Comparison of ENCODE assay signal across 10 cellular contexts in the genomic region with DNA sequence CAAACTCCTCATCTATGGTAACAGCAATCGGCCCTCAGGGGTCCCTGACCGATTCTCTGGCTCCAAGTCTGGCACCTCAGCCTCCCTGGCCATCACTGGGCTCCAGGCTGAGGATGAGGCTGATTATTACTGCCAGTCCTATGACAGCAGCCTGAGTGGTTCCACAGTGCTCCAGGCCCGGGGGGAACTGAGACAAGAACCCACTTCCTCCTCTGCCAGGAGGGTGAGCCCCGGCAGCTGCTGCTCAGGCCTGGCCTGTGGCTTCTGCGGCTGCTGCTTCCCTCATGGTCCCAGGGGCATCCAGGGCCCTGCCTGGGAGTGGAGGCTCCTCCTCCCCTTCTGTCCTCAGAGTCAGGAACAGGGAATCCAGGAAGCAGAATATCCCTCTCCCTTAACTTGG.
DNase-seq lines count a peak whose midpoint lies in the region; ATAC-seq and TF ChIP-seq lines count a peak whose summit lies in the region.
"Had no signal": no experiment of that assay in that cellular context is flagged by ENCODE, and none has a peak within 500 bp of the region (broad histone marks: within the 10 kb centered on the region; RNA-seq: fewer than 3 reads in every experiment).

No MANE protein-coding gene starts in this region.

- dilution Hi-C loops in mammary epithelial cell (cut with HindIII; ENCODE audit: low sequenced_read_pairs): no loop called here

- no TSS peak for BruUV-seq in mammary epithelial cell (replicated peaks; lab: Mats Ljungman, UMichigan)

- H4K20me1 ChIP-seq in OCI-LY1 (ENCODE audit: insufficient read depth, low read length) (no peaks in the 10 kb centered on the region), mammary epithelial cell (ENCODE audit: insufficient read depth, low read length) (no peaks in the 10 kb centered on the region)

- H3F3A ChIP-seq in OCI-LY1 (ENCODE audit: insufficient read depth, low read length): no peaks in the 10 kb centered on the region

- ATAC-seq in Right ventricle myocardium inferior: peak; percentile 97

- H3K27me3 ChIP-seq in OCI-LY1 (ENCODE audit: insufficient read depth, low read length) (no peaks in the 10 kb centered on the region; the same call in 1 of the 2 replicates), left ventricle myocardium inferior (ENCODE audit: low read depth) (peaks cover 96% of the 10 kb centered on the region), mammary epithelial cell (ENCODE audit: insufficient read depth, low read length) (peaks cover 5% of the 10 kb centered on the region)

- H3K4me1 ChIP-seq in OCI-LY1 (ENCODE audit: insufficient read depth, low read length, severe bottlenecking) (peaks cover 28% of the 10 kb centered on the region), left ventricle myocardium inferior (peaks cover 13% of the 10 kb centered on the region), mammary epithelial cell (ENCODE audit: insufficient read depth, low read length) (no peaks in the 10 kb centered on the region)

- H3K9me3 ChIP-seq in OCI-LY1 (ENCODE audit: low read length) (peaks cover 14% of the 10 kb centered on the region), left ventricle myocardium inferior (replicated peaks) (peaks cover 21% of the 10 kb centered on the region), mammary epithelial cell (replicated peaks; ENCODE audit: insufficient read depth, low read length) (no peaks in the 10 kb centered on the region)

- in situ Hi-C loops in mammary epithelial cell (cut with MboI; ENCODE audit: low sequenced_read_pairs in 2 of 2): no loop called here

- WGBS in mammary epithelial cell (ENCODE audit: low coverage, missing lambda C conversion rate): 46% methylated on average over 4 of the region's 5 CpGs

- DNase-seq in Right ventricle myocardium inferior (ENCODE audit: missing footprints) (peak; percentile 87), cardiac septum (ENCODE audit: low spot score) (no peak), left ventricle myocardium inferior (peak; percentile 76), amniotic stem cell (lab: John Stamatoyannopoulos, UW) (no peak), NCI-H187 treated with DMSO at 0.1 percent for 48 hours (lab: John Stamatoyannopoulos, UW) (no peak), mammary epithelial cell (no peak)
- no peak for DNase-seq in activated T-cell treated with anti-CD3 and anti-CD28 coated beads, Interleukin-2, amount 50 U/mL, for 1 hour
- DNase-seq: NCI-H748 treated with DMSO at 0.1 percent for 48 hours had no signal

- H3K36me3 ChIP-seq in OCI-LY1 (ENCODE audit: insufficient read depth, low read length) (0 out of 2 replicates have a peak, but pooled peaks cover 4% of the 10 kb centered on the region), left ventricle myocardium inferior (no peaks in the 10 kb centered on the region), mammary epithelial cell (ENCODE audit: insufficient read depth, low read length) (no peaks in the 10 kb centered on the region)

- intact Hi-C loops in Right ventricle myocardium inferior (cut with DNase I) (no loop called here), cardiac septum (cut with DNase I) (no loop called here), left ventricle myocardium inferior (cut with micrococcal nuclease) (no loop called here), mammary epithelial cell (cut with micrococcal nuclease) (no loop called here)

- H3K4me2 ChIP-seq in OCI-LY1 (ENCODE audit: low read length) (peak overlapping the region; percentile 33; the same call in 1 of the 2 replicates), mammary epithelial cell (ENCODE audit: insufficient read depth, low read depth, low read length) (no peak overlapping the region)

- CTCF ChIA-PET in mammary epithelial cell (lab: Charles Lee; ENCODE audit: low non-redundant PET): no interaction called here

- H2AFZ ChIP-seq in OCI-LY1 (ENCODE audit: low read length) (no peak overlapping the region), mammary epithelial cell (ENCODE audit: low read depth, low read length) (no peak overlapping the region)

- H3K4me3 ChIP-seq in OCI-LY1 (ENCODE audit: low read depth, low read length, poor library complexity, severe bottlenecking) (no peak overlapping the region), left ventricle myocardium inferior (no peak overlapping the region), mammary epithelial cell (replicated peaks in 1 of 3; ENCODE audit: insufficient read depth in 1 of 3, low read depth in 2 of 3, low read length in 3 of 3) (no peak overlapping the region)
- H3K4me3 ChIP-seq: skin epidermis had no signal

- TF ChIP-seq CTCF in OCI-LY1 (IDR thresholded peaks at IDR 0.05; ENCODE audit: low read length): no peak
- no peak for TF ChIP-seq CTCF in left ventricle myocardium inferior (IDR thresholded peaks at IDR 0.05; ENCODE audit: borderline replicate concordance)
- TF ChIP-seq CTCF in mammary epithelial cell (conservative IDR thresholded peaks at IDR 0.05 in 1 of 2, IDR thresholded peaks at IDR 0.05 in 1 of 2; ENCODE audit: extremely low read depth in 1 of 2, insufficient read depth in 1 of 2, low read depth in 1 of 2, low read length in 2 of 2): no peak

- no peaks in the 10 kb centered on the region for H3K9me2 ChIP-seq in OCI-LY1 (ENCODE audit: low read depth, low read length)

- no peak overlapping the region for H3K27ac ChIP-seq in OCI-LY1 (ENCODE audit: low read depth, low read length, poor library complexity, severe bottlenecking)
- H3K27ac ChIP-seq in left ventricle myocardium inferior (replicated peaks): peak overlapping the region; percentile 12
- H3K27ac ChIP-seq in mammary epithelial cell (ENCODE audit: insufficient read depth, low read depth, low read length): no peak overlapping the region
- H3K27ac ChIP-seq: skin epidermis had no signal

- no peak overlapping the region; the same call in 1 of the 2 replicates for H3K9ac ChIP-seq in OCI-LY1 (ENCODE audit: low read length)
- H3K9ac ChIP-seq in mammary epithelial cell (ENCODE audit: insufficient read depth, low read length): no peak overlapping the region

- no peaks in the 10 kb centered on the region for H3K79me2 ChIP-seq in OCI-LY1 (ENCODE audit: insufficient read depth, low read length)
- H3K79me2 ChIP-seq in mammary epithelial cell (ENCODE audit: insufficient read depth, low read length): no peaks in the 10 kb centered on the region

Comparison
In these comparisons a context has a peak if more than half of its experiments do, and no peak if none do; other contexts are left out.
1. DNase-seq: peak in Right ventricle myocardium inferior (single experiment) and left ventricle myocardium inferior (single experiment); none in cardiac septum (single experiment), amniotic stem cell (single experiment), NCI-H187 treated with DMSO at 0.1 percent for 48 hours (single experiment), mammary epithelial cell (single experiment) and activated T-cell treated with anti-CD3 and anti-CD28 coated beads, Interleukin-2, amount 50 U/mL, for 1 hour (single experiment).